Comparison of ENCODE assay signal across 8 cellular contexts in genomic region chr19:41887711-41888382, GRCh38.
DNase-seq lines count a peak whose midpoint lies in the region; ATAC-seq lines count a peak whose summit lies in the region.

No MANE protein-coding gene starts in this region.

- DNase-seq in COLO829 (ENCODE audit: low spot score) (peak; percentile 76), NCI-H187 (lab: John Stamatoyannopoulos, UW) (peak; percentile 48 to 81), activated T-cell treated with anti-CD3 and anti-CD28 coated beads for 4 hours (peak; percentile 82), globus pallidus (ENCODE audit: low spot score) (peak; percentile 77), cerebellar cortex (ENCODE audit: low spot score) (no peak), NCI-H1105 treated with DMSO at 0.1 percent for 48 hours (lab: John Stamatoyannopoulos, UW) (no peak)
- peak; percentile 72 to 82 for DNase-seq in stimulated activated CD4-positive, alpha-beta T cell treated with anti-CD3 and anti-CD28 coated beads, Interleukin-1b, Interleukin-23, amount 100 ng/mL, for 4 hours (ENCODE audit: low read depth in 2 of 2)

- no peak for ATAC-seq in GM19463 (IDR thresholded peaks at IDR 0.05; ENCODE audit: unreplicated experiment)

Comparison
In these comparisons a context has a peak if more than half of its experiments do, and no peak if none do; other contexts are left out.
1. DNase-seq: peak in COLO829 (single experiment), NCI-H187 (2 of 2), activated T-cell treated with anti-CD3 and anti-CD28 coated beads for 4 hours (single experiment), globus pallidus (single experiment) and stimulated activated CD4-positive, alpha-beta T cell treated with anti-CD3 and anti-CD28 coated beads, Interleukin-1b, Interleukin-23, amount 100 ng/mL, for 4 hours (2 of 2); none in cerebellar cortex (single experiment) and NCI-H1105 treated with DMSO at 0.1 percent for 48 hours (single experiment).